3 cellular contexts compared by ENCODE assay signal in the genomic region with DNA sequence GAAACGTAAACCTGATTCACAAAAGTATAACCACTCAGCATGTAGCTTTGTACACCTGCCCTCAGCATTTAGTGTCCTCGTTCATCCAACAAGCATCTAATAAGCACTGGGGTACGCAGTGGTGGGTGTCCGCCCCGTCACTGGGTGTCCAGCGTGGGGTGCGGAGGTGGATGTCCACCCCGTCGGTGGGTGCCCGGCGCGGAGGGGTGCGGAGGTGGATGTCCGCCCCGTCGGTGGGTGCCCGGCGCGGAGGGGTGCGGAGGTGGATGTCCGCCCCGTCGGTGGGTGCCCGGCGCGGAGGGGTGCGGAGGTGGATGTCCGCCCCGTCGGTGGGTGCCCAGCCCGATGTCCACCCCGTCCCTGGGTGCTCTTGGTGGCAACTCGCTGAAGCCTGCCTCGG. TPM values are rescaled to one million over a fixed set of nuclear protein-coding genes. Genes with fewer than 3 reads are reported as not detected.
"Had no signal": no experiment of that assay in that cellular context is flagged by ENCODE, and none has a peak within 500 bp of the region (broad histone marks: within the 10 kb centered on the region; RNA-seq: fewer than 3 reads in every experiment).

No MANE protein-coding gene starts in this region.

RNA-seq across cellular contexts. Expression of a gene that starts 41.3 kb away (rescaled TPM):
- total RNA-seq: LHCN-M2, MCF 10A, NCI-H460 had no signal
